ENCODE assay signal across 11 cellular contexts in the genomic region with DNA sequence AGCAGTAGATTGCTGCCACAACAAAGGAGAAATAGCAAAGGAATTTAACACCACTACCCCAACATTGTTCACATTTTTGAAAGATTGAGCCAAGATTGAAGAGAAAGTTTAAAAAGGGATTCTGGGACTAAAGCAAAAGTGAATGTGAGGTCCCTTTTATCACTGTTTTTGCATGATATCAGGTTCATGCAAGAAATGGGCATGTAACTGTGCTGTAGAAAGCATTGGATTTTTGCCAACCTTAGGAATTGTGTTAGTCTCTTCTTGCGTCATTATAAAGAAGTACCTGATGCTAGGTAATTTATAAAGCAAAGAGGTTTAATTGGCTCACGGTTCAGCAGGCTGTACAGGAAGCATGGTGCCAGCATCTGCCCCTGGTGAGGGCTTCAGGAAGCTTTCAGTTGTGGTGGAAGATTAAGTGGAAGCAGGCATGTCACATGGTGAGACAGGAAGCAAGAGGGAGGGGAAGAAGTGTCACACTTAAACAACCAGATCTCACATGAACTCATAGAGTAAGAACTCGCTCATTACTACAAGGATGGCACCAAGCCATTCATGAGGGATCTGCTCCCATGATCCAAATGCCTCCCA. TPM values are rescaled to one million over a fixed set of nuclear protein-coding genes. Genes with fewer than 3 reads are reported as not detected.
A peak's percentile ranks its signal among the peaks of the same experiment; 100 is the strongest.
DNase-seq lines count a peak whose midpoint lies in the region; ATAC-seq and TF ChIP-seq lines count a peak whose summit lies in the region.
"Had no signal": no experiment of that assay in that cellular context is flagged by ENCODE, and none has a peak within 500 bp of the region (broad histone marks: within the 10 kb centered on the region; RNA-seq: fewer than 3 reads in every experiment).

No MANE protein-coding gene starts in this region.

- POLR2A ChIA-PET in naive thymus-derived CD8-positive, alpha-beta T cell (lab: Charles Lee): no interaction called here

- H3K27me3 Mint-ChIP-seq in activated T-cell treated with anti-CD3 and anti-CD28 coated beads, Interleukin-2, amount 50 U/mL, for 24 hours: no peaks in the 10 kb centered on the region
- no peaks in the 10 kb centered on the region for H3K27me3 Mint-ChIP-seq in naive thymus-derived CD8-positive, alpha-beta T cell
- no peaks in the 10 kb centered on the region for H3K27me3 Mint-ChIP-seq in activated naive CD4-positive, alpha-beta T cell treated with anti-CD3 and anti-CD28 coated beads for 36 hours (ENCODE audit: low read depth)

- no peaks in the 10 kb centered on the region for H3K4me1 ChIP-seq in prostate gland (replicated peaks)

- H3K27me3 ChIP-seq in prostate gland (replicated peaks; ENCODE audit: insufficient read depth): no peaks in the 10 kb centered on the region

- H3K9me3 ChIP-seq in prostate gland: no peaks in the 10 kb centered on the region

- CTCF ChIA-PET in activated naive CD4-positive, alpha-beta T cell treated with anti-CD3 and anti-CD28 coated beads for 36 hours (lab: Charles Lee): interaction anchor here (1.0 to 1.2 kb wide), 2 partner anchors 11 to 195 kb away, joined by 3 to 4 read pairs; no protein-coding TSS in a partner anchor

- H3K4me3 ChIP-seq in NB4 (ENCODE audit: low read depth, low read length) (no peak overlapping the region), prostate gland (no peak overlapping the region)

- TF ChIP-seq CTCF in NB4 (IDR thresholded peaks at IDR 0.05; ENCODE audit: low read depth, low read length) (no peak), prostate gland (IDR thresholded peaks at IDR 0.05) (no peak)

- no peaks in the 10 kb centered on the region for H3K36me3 ChIP-seq in prostate gland

- no peak overlapping the region for H3K4me3 Mint-ChIP-seq in activated T-cell treated with anti-CD3 and anti-CD28 coated beads, Interleukin-2, amount 50 U/mL, for 24 hours
- H3K4me3 Mint-ChIP-seq in naive thymus-derived CD8-positive, alpha-beta T cell: peak overlapping the region in 6 of 10 donors; percentile 2 to 43 (median 28)
- no peak overlapping the region for H3K4me3 Mint-ChIP-seq in activated naive CD4-positive, alpha-beta T cell treated with anti-CD3 and anti-CD28 coated beads for 36 hours
- H3K4me3 Mint-ChIP-seq: T-helper 2 cell treated with Interferon-gamma antibody and Interleukin-4, amounts not matched to agents 5 μg/mL and 100 μg/mL, for 36 hours had no signal

- peak overlapping the region; percentile 74 for H3K27ac Mint-ChIP-seq in activated T-cell treated with anti-CD3 and anti-CD28 coated beads, Interleukin-2, amount 50 U/mL, for 24 hours
- H3K27ac Mint-ChIP-seq in naive thymus-derived CD8-positive, alpha-beta T cell: peak overlapping the region in 8 of 10 donors; percentile 49 to 78 (median 58)
- H3K27ac Mint-ChIP-seq in activated naive CD4-positive, alpha-beta T cell treated with anti-CD3 and anti-CD28 coated beads for 36 hours: no peak overlapping the region
- H3K27ac Mint-ChIP-seq: T-helper 2 cell treated with Interferon-gamma antibody and Interleukin-4, amounts not matched to agents 5 μg/mL and 100 μg/mL, for 36 hours had no signal

- TF ChIP-seq POLR2A in NB4 (IDR thresholded peaks at IDR 0.05; ENCODE audit: extremely low read depth, insufficient read length) (no peak), prostate gland (IDR thresholded peaks at IDR 0.05) (no peak)

- H3K27ac ChIP-seq in prostate gland: no peak overlapping the region

- H3K36me3 Mint-ChIP-seq in activated T-cell treated with anti-CD3 and anti-CD28 coated beads, Interleukin-2, amount 50 U/mL, for 24 hours (ENCODE audit: low read depth): peaks cover 37% of the 10 kb centered on the region
- peaks cover 15 to 21% (median 20%) of the 10 kb centered on the region in 3 donors for H3K36me3 Mint-ChIP-seq in naive thymus-derived CD8-positive, alpha-beta T cell
- H3K36me3 Mint-ChIP-seq in activated naive CD4-positive, alpha-beta T cell treated with anti-CD3 and anti-CD28 coated beads for 36 hours (ENCODE audit: low read depth): peaks cover 16% of the 10 kb centered on the region

- intact Hi-C loops in activated naive CD4-positive, alpha-beta T cell treated with anti-CD3 and anti-CD28 coated beads for 36 hours (cut with micrococcal nuclease): no loop called here
- intact Hi-C loops in prostate gland (cut with DNase I): no loop called here

- peaks cover 27% of the 10 kb centered on the region for H3K4me1 Mint-ChIP-seq in activated T-cell treated with anti-CD3 and anti-CD28 coated beads, Interleukin-2, amount 50 U/mL, for 24 hours (ENCODE audit: low read depth)
- peaks cover 17 to 43% (median 19%) of the 10 kb centered on the region in 4 donors for H3K4me1 Mint-ChIP-seq in naive thymus-derived CD8-positive, alpha-beta T cell
- peaks cover 22% of the 10 kb centered on the region for H3K4me1 Mint-ChIP-seq in activated naive CD4-positive, alpha-beta T cell treated with anti-CD3 and anti-CD28 coated beads for 36 hours (ENCODE audit: low read depth)

- WGBS in prostate gland: 72% methylated on average over 3 of the region's 3 CpGs

- no peak for DNase-seq in activated T-cell treated with anti-CD3 and anti-CD28 coated beads, Interleukin-2, amount 50 U/mL, for 24 hours
- DNase-seq in activated T-cell treated with anti-CD3 and anti-CD28 coated beads, Interleukin-2, amount 50 U/mL, for 48 hours: no peak
- peak; percentile 27 for DNase-seq in NB4 (ENCODE audit: low read depth)
- DNase-seq in central memory CD4-positive, alpha-beta T cell: peak; percentile 13
- peak in 3 of 10 donors; percentile 14 to 19 (median 15) for DNase-seq in naive thymus-derived CD8-positive, alpha-beta T cell
- no peak for DNase-seq in NCI-H2227 treated with DMSO at 0.1 percent for 48 hours (lab: John Stamatoyannopoulos, UW)
- DNase-seq in activated naive CD4-positive, alpha-beta T cell treated with anti-CD3 and anti-CD28 coated beads for 36 hours: no peak
- DNase-seq in prostate gland (ENCODE audit: low spot score): no peak
- DNase-seq: NK-92 treated with Interleukin-12 subunit alpha and Interleukin-12 subunit beta, amount 100 ng/mL, for 24 hours had no signal

- peak in 1 of 2 donors; percentile 77 for ATAC-seq in naive thymus-derived CD8-positive, alpha-beta T cell

- H3K9me3 Mint-ChIP-seq in activated T-cell treated with anti-CD3 and anti-CD28 coated beads, Interleukin-2, amount 50 U/mL, for 24 hours: peaks cover 2% of the 10 kb centered on the region
- peaks cover 0 to 18% (median 6%) of the 10 kb centered on the region in 9 donors for H3K9me3 Mint-ChIP-seq in naive thymus-derived CD8-positive, alpha-beta T cell
- H3K9me3 Mint-ChIP-seq in activated naive CD4-positive, alpha-beta T cell treated with anti-CD3 and anti-CD28 coated beads for 36 hours: no peaks in the 10 kb centered on the region
- H3K9me3 Mint-ChIP-seq: T-helper 2 cell treated with Interferon-gamma antibody and Interleukin-4, amounts not matched to agents 5 μg/mL and 100 μg/mL, for 36 hours had no signal

RNA-seq across cellular contexts. Expression of a gene that starts 4.6 kb away (rescaled TPM):
- not detected for total RNA-seq in naive thymus-derived CD8-positive, alpha-beta T cell
- polyA plus RNA-seq in naive thymus-derived CD8-positive, alpha-beta T cell: not detected
- total RNA-seq in activated naive CD4-positive, alpha-beta T cell treated with anti-CD3 and anti-CD28 coated beads for 36 hours: not detected
- not detected for total RNA-seq in prostate gland
- total RNA-seq: kidney epithelial cell had no signal

RNA-seq across cellular contexts. Expression of a gene that starts 10.9 kb away (rescaled TPM):
- 1 to 10 TPM; 3.8 to 5.0 TPM for total RNA-seq in naive thymus-derived CD8-positive, alpha-beta T cell
- polyA plus RNA-seq in naive thymus-derived CD8-positive, alpha-beta T cell: under 1 TPM; 0.23 to 0.51 (median 0.33) TPM
- 1 to 10 TPM in 1 of 2 experiments, under 1 TPM in 1; 0.29 to 1.1 TPM for total RNA-seq in activated naive CD4-positive, alpha-beta T cell treated with anti-CD3 and anti-CD28 coated beads for 36 hours
- 1 to 10 TPM; 4.7 to 7.4 TPM for total RNA-seq in prostate gland

RNA-seq across cellular contexts. Expression of a gene that starts 11.3 kb away (rescaled TPM):
- total RNA-seq in naive thymus-derived CD8-positive, alpha-beta T cell: 10 to 100 TPM; 13.2 to 15.2 TPM
- polyA plus RNA-seq in naive thymus-derived CD8-positive, alpha-beta T cell: 10 to 100 TPM; 12.2 to 17.8 (median 14.9) TPM
- 1 to 10 TPM; 8.0 to 8.6 TPM for total RNA-seq in activated naive CD4-positive, alpha-beta T cell treated with anti-CD3 and anti-CD28 coated beads for 36 hours
- 10 to 100 TPM in 1 of 2 donors, 1 to 10 TPM in 1; 6.1 to 12.9 TPM for total RNA-seq in prostate gland

Comparison
In these comparisons a context has a peak if more than half of its experiments do, and no peak if none do; other contexts are left out.
1. DNase-seq: peak in NB4 (single experiment) and central memory CD4-positive, alpha-beta T cell (single experiment); none in activated T-cell treated with anti-CD3 and anti-CD28 coated beads, Interleukin-2, amount 50 U/mL, for 24 hours (single experiment), activated T-cell treated with anti-CD3 and anti-CD28 coated beads, Interleukin-2, amount 50 U/mL, for 48 hours (0 of 2), NCI-H2227 treated with DMSO at 0.1 percent for 48 hours (single experiment), activated naive CD4-positive, alpha-beta T cell treated with anti-CD3 and anti-CD28 coated beads for 36 hours (single experiment) and prostate gland (single experiment).
2. H3K4me3 Mint-ChIP-seq: peak in naive thymus-derived CD8-positive, alpha-beta T cell (6 of 10); none in activated T-cell treated with anti-CD3 and anti-CD28 coated beads, Interleukin-2, amount 50 U/mL, for 24 hours (single experiment) and activated naive CD4-positive, alpha-beta T cell treated with anti-CD3 and anti-CD28 coated beads for 36 hours (single experiment).